13 cellular contexts compared by ENCODE assay signal in the genomic region with DNA sequence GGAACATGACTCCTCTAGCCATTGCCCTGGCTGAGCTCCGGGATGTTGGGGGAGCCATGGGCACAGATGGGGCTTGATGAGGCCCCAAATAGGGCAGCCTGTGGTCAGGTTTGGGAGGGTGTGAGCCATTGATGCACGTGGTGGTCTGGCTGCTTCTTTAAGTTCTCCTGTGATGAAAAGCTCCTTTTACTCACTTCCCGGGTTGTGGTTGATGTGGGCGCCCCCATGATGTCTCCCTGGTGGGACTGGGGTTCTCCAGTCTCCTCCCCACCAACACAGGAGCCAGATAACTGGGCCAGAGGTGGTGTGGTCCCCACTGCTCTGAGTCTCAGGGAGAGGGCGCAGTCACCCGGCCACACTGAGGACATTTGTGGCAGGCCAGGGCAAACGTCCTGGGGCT. TPM values are rescaled to one million over a fixed set of nuclear protein-coding genes. Genes with fewer than 3 reads are reported as not detected.
DNase-seq lines count a peak whose midpoint lies in the region; ATAC-seq and TF ChIP-seq lines count a peak whose summit lies in the region.
"Had no signal": no experiment of that assay in that cellular context is flagged by ENCODE, and none has a peak within 500 bp of the region (broad histone marks: within the 10 kb centered on the region; RNA-seq: fewer than 3 reads in every experiment).

No MANE protein-coding gene starts in this region.

- H3K27ac ChIP-seq in right atrium auricular region, result no peak overlapping the region
- no peak overlapping the region for H3K27ac ChIP-seq in lower lobe of right lung
- H3K27ac ChIP-seq: foreskin keratinocyte, Peyer's patch had no signal

- intact Hi-C loops in left cardiac atrium (cut with DNase I), result no loop called here
- intact Hi-C loops in lower lobe of right lung (cut with DNase I), result no loop called here

- H3K9me3 ChIP-seq in right atrium auricular region (no peaks in the 10 kb centered on the region), lower lobe of right lung (no peaks in the 10 kb centered on the region)
- H3K9me3 ChIP-seq: Peyer's patch had no signal

- DNase-seq in left cardiac atrium, result peak; percentile 19
- DNase-seq in right atrium auricular region (ENCODE audit: low spot score), result no peak
- DNase-seq in activated CD8-positive, alpha-beta memory T cell treated with anti-CD3 and anti-CD28 coated beads, Interleukin-2, amount 50 U/mL, for 4 hours, result peak; percentile 23
- peak; percentile 34 for DNase-seq in lower lobe of right lung
- DNase-seq in stromal cell of bone marrow (ENCODE audit: low read depth), result peak; percentile 33
- DNase-seq in NK-92 treated with Interleukin-12 subunit alpha and Interleukin-12 subunit beta, amount 100 ng/mL, for 24 hours (lab: John Stamatoyannopoulos, UW), result no peak
- no peak for DNase-seq in HT-29 (ENCODE audit: low spot score)
- DNase-seq in GM20000 (ENCODE audit: low spot score), result no peak
- DNase-seq: effector memory CD4-positive, alpha-beta T cell; foreskin keratinocyte; NCI-H1436 treated with DMSO at 0.1 percent for 48 hours; Peyer's patch; stimulated activated naive CD4-positive, alpha-beta T cell had no signal

- no peak overlapping the region for H3K4me3 ChIP-seq in right atrium auricular region
- no peak overlapping the region for H3K4me3 ChIP-seq in lower lobe of right lung
- H3K4me3 ChIP-seq: Peyer's patch had no signal

- H3K4me1 ChIP-seq in right atrium auricular region (peaks cover 0 to 41% of the 10 kb centered on the region in 2 donors), lower lobe of right lung (peaks cover 31% of the 10 kb centered on the region)

- H3K27me3 ChIP-seq in right atrium auricular region (no peaks in the 10 kb centered on the region), lower lobe of right lung (ENCODE audit: low read depth) (no peaks in the 10 kb centered on the region)
- H3K27me3 ChIP-seq: foreskin keratinocyte, Peyer's patch had no signal

- H3K36me3 ChIP-seq in right atrium auricular region (no peaks in the 10 kb centered on the region), lower lobe of right lung (no peaks in the 10 kb centered on the region)
- H3K36me3 ChIP-seq: Peyer's patch had no signal

- ATAC-seq in left cardiac atrium, result no peak
- ATAC-seq in lower lobe of right lung, result no peak

- TF ChIP-seq CTCF in right atrium auricular region (IDR thresholded peaks at IDR 0.05), result no peak
- TF ChIP-seq CTCF in lower lobe of right lung (IDR thresholded peaks at IDR 0.05), result no peak
- no peak for TF ChIP-seq CTCF in GM20000 (IDR thresholded peaks at IDR 0.05; ENCODE audit: extremely low read depth, missing control alignments)

RNA-seq across cellular contexts. Expression of a gene that starts 29.5 kb away (rescaled TPM):
- total RNA-seq in left cardiac atrium (10 to 100 TPM; 24.6 to 39.3 TPM), right atrium auricular region (10 to 100 TPM; 17.7 to 33.7 TPM), lower lobe of right lung (28.8 TPM)
- total RNA-seq in HT-29 (2014; rRNA removed; shearing (Covaris generic)), result 15.7 and 18.5 TPM in 2 replicates

Comparison
In these comparisons a context has a peak if more than half of its experiments do, and no peak if none do; other contexts are left out.
1. DNase-seq: peak in left cardiac atrium (single experiment), activated CD8-positive, alpha-beta memory T cell treated with anti-CD3 and anti-CD28 coated beads, Interleukin-2, amount 50 U/mL, for 4 hours (single experiment), lower lobe of right lung (single experiment) and stromal cell of bone marrow (single experiment); none in right atrium auricular region (single experiment), NK-92 treated with Interleukin-12 subunit alpha and Interleukin-12 subunit beta, amount 100 ng/mL, for 24 hours (single experiment), HT-29 (single experiment) and GM20000 (single experiment).